Comparison of ENCODE assay signal across 1 cellular context in genomic region chr19:44164673-44165512, GRCh38.
TF ChIP-seq lines count a peak whose summit lies in the region.

ZNF226 (plus strand) TSS chr19:44165100; CDS start chr19:44170081, 4,981 bp downstream.

TF ChIP-seq in K562, 482 proteins besides CTCF, POLR2A, EP300 and RAD21 (continued from another document and continues in another):
- TF ChIP-seq E2F8 (IDR thresholded peaks at IDR 0.05; ENCODE audit: low read depth, partially characterized antibody) = peak; percentile 69
- no peak for TF ChIP-seq MTA2 (IDR thresholded peaks at IDR 0.05; ENCODE audit: low read depth)
- TF ChIP-seq MGA (IDR thresholded peaks at IDR 0.05) = 0 out of 2 replicates have a peak, but pooled peaks have one; percentile 41
- peak in 1 of 2 experiments; percentile 35; a peak in 1 of 4 replicates for TF ChIP-seq ETV6 (IDR thresholded peaks at IDR 0.05; ENCODE audit: borderline replicate concordance in 1 of 2, low read depth in 2 of 2, low read length in 1 of 2)
- TF ChIP-seq ETV6 (CRISPR knock-in tag; IDR thresholded peaks at IDR 0.05; ENCODE audit: borderline replicate concordance) = no peak
- TF ChIP-seq NR4A1 (CRISPR knock-in tag; IDR thresholded peaks at IDR 0.05) = no peak
- peak; percentile 57 for TF ChIP-seq NR4A1 (tag; IDR thresholded peaks at IDR 0.05)
- TF ChIP-seq ZNF280B (CRISPR knock-in tag; IDR thresholded peaks at IDR 0.05) = no peak
- peak; percentile 91 for TF ChIP-seq SPI1 (IDR thresholded peaks at IDR 0.05; ENCODE audit: borderline replicate concordance, low read depth, low read length)
- TF ChIP-seq KDM5B (IDR thresholded peaks at IDR 0.05; ENCODE audit: insufficient replicate concordance, low read depth, low read length) = peak; percentile 77
- peak in 2 of 3 experiments; percentile 48 to 94; a peak in 3 of 6 replicates for TF ChIP-seq ZBTB11 (CRISPR knock-in tag; IDR thresholded peaks at IDR 0.05)
- TF ChIP-seq YY1 (IDR thresholded peaks at IDR 0.05; ENCODE audit: borderline replicate concordance in 1 of 3, control insufficient read depth in 1 of 3, extremely low read depth in 1 of 3, insufficient read depth in 3 of 3, insufficient read length in 1 of 3, insufficient replicate concordance in 2 of 3, low read depth in 1 of 3, low read length in 2 of 3) = peak; percentile 70 to 96 (median 88)
- no peak for TF ChIP-seq RFX1 (IDR thresholded peaks at IDR 0.05)
- no peak for TF ChIP-seq ZNF764 (CRISPR knock-in tag; IDR thresholded peaks at IDR 0.05; ENCODE audit: low read depth)
- TF ChIP-seq NCOA1 (IDR thresholded peaks at IDR 0.05; ENCODE audit: low read depth) = peak; percentile 61; the same call in 1 of the 2 replicates
- TF ChIP-seq SMAD1 (IDR thresholded peaks at IDR 0.05; ENCODE audit: low read depth, low read length, partially characterized antibody) = no peak
- TF ChIP-seq SMC3 (conservative IDR thresholded peaks at IDR 0.05; ENCODE audit: insufficient read depth, low read depth, low read length) = no peak
- TF ChIP-seq SIX5 (IDR thresholded peaks at IDR 0.05; ENCODE audit: borderline replicate concordance in 1 of 2, insufficient read depth in 1 of 2, low read depth in 1 of 2, low read length in 2 of 2) = peak; percentile 81 to 88
- TF ChIP-seq MBD2 (IDR thresholded peaks at IDR 0.05; ENCODE audit: borderline replicate concordance, low read depth) = 0 out of 2 replicates have a peak, but pooled peaks have one; percentile 81
- peak; percentile 58; the same call in 1 of the 2 replicates for TF ChIP-seq BACH1 (tag; IDR thresholded peaks at IDR 0.05)
- TF ChIP-seq PML (IDR thresholded peaks at IDR 0.05; ENCODE audit: low read length) = peak; percentile 29; the same call in 1 of the 2 replicates
- 0 out of 2 replicates have a peak, but pooled peaks have one; percentile 18 for TF ChIP-seq SMAD4 (CRISPR knock-in tag; conservative IDR thresholded peaks at IDR 0.05)
- TF ChIP-seq ATF7 (IDR thresholded peaks at IDR 0.05) = peak; percentile 73
- TF ChIP-seq TCFL5 (CRISPR knock-in tag; conservative IDR thresholded peaks at IDR 0.05) = no peak
- TF ChIP-seq CREB1 (IDR thresholded peaks at IDR 0.05) = no peak
- peak; percentile 50; the same call in 1 of the 2 replicates for TF ChIP-seq CREB1 (CRISPR knock-in tag; IDR thresholded peaks at IDR 0.05)
- TF ChIP-seq MYC (IDR thresholded peaks at IDR 0.05; ENCODE audit: low read depth, low read length) = 0 out of 2 replicates have a peak, but pooled peaks have one; percentile 32
- no peak for TF ChIP-seq MYC (CRISPR knock-in tag; IDR thresholded peaks at IDR 0.05; ENCODE audit: borderline replicate concordance, low read depth)
- no peak for TF ChIP-seq NCOR1 (IDR thresholded peaks at IDR 0.05)
- TF ChIP-seq ADNP (tag; IDR thresholded peaks at IDR 0.05) = no peak
- 0 out of 2 replicates have a peak, but pooled peaks have one; percentile 62 for TF ChIP-seq NR2C2 (CRISPR knock-in tag; IDR thresholded peaks at IDR 0.05)
- TF ChIP-seq NR2C2 (tag; IDR thresholded peaks at IDR 0.05) = peak; percentile 94
- no peak for TF ChIP-seq ATF1 (CRISPR knock-in tag; IDR thresholded peaks at IDR 0.05)
- TF ChIP-seq ATF1 (tag; IDR thresholded peaks at IDR 0.05) = peak; percentile 85
- peak; percentile 92 for TF ChIP-seq ZNF644 (tag; IDR thresholded peaks at IDR 0.05; ENCODE audit: low read depth)
